Comparison of ENCODE assay signal across 22 cellular contexts in the genomic region with DNA sequence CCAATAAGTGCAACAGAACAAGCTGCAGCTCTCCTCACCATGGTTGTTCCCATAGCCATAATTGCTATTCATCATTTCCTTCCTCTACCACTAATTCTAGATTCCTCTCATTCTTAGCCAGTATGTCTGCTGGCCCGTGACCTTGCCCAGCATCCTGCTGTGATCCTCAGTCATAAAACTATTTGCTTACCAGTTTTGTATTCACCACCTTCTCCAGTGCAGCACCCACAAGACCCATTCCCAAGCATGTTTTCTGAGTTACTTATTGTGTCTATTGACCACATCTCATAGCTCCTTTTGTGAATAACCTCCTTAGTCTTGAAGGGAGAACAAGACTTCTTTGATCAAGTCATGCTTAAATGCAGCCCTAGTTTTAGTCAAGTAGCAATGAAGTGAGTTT.
"Had no signal": no experiment of that assay in that cellular context is flagged by ENCODE, and none has a peak within 500 bp of the region (broad histone marks: within the 10 kb centered on the region; RNA-seq: fewer than 3 reads in every experiment).

No MANE protein-coding gene starts in this region.

- DNase-seq: activated B cell treated with CpG ODN at 0.5 μM for 24 hours; activated CD4-positive, alpha-beta T cell treated with anti-CD3 and anti-CD28 coated beads for 4 hours; activated CD8-positive, alpha-beta T cell treated with anti-CD3 and anti-CD28 coated beads for 36 hours; activated naive CD4-positive, alpha-beta T cell treated with Interleukin-2 at 50 U/mL for 16 hours; activated naive CD8-positive, alpha-beta T cell treated with anti-CD3 and anti-CD28 coated beads, Interleukin-2, amount 10 ng/mL, durations not matched to agents 7 days and 5 days; activated T-cell treated with anti-CD3 and anti-CD28 coated beads, Interleukin-2, amount 50 U/mL, for 1 hour; amygdala; effector CD8-positive, alpha-beta T cell; esophagus squamous epithelium; hypothalamus; kidney; left lung; right lobe of liver; small intestine; stimulated activated CD4-positive, alpha-beta T cell treated with anti-CD3 and anti-CD28 coated beads, Interleukin-4, amount 100 ng/mL, for 1 hour; stimulated activated naive CD8-positive, alpha-beta T cell treated with anti-CD3 and anti-CD28 coated beads, Interleukin-15, amount 100 ng/mL, for 72 hours; transverse colon had no signal

- H3K4me1 Mint-ChIP-seq: activated B cell treated with CpG ODN at 0.5 μM for 24 hours; activated naive CD8-positive, alpha-beta T cell treated with anti-CD3 and anti-CD28 coated beads, Interleukin-2, amount 10 ng/mL, durations not matched to agents 7 days and 5 days; stimulated activated naive CD8-positive, alpha-beta T cell treated with anti-CD3 and anti-CD28 coated beads, Interleukin-15, amount 100 ng/mL, for 72 hours had no signal

- H3K36me3 Mint-ChIP-seq: activated naive CD8-positive, alpha-beta T cell treated with anti-CD3 and anti-CD28 coated beads, Interleukin-2, amount 10 ng/mL, durations not matched to agents 7 days and 5 days had no signal

- H3K36me3 ChIP-seq: breast epithelium, esophagus squamous epithelium, left lung, right lobe of liver, suprapubic skin, transverse colon, vagina had no signal

- H3K27ac ChIP-seq: breast epithelium, esophagus squamous epithelium, left lung, right lobe of liver, suprapubic skin, transverse colon, vagina had no signal

- H3K9me3 ChIP-seq: breast epithelium, esophagus squamous epithelium, left lung, right lobe of liver, suprapubic skin, transverse colon, vagina had no signal

- H3K4me3 ChIP-seq: breast epithelium, esophagus squamous epithelium, left lung, right lobe of liver, suprapubic skin, transverse colon, vagina had no signal

- H3K27me3 ChIP-seq: breast epithelium, esophagus squamous epithelium, left lung, right lobe of liver, suprapubic skin, transverse colon, vagina had no signal

- H3K4me3 Mint-ChIP-seq: activated B cell treated with CpG ODN at 0.5 μM for 24 hours; activated CD8-positive, alpha-beta T cell treated with anti-CD3 and anti-CD28 coated beads for 36 hours; activated naive CD8-positive, alpha-beta T cell treated with anti-CD3 and anti-CD28 coated beads, Interleukin-2, amount 10 ng/mL, durations not matched to agents 7 days and 5 days; dendritic cell treated with granulocyte-macrophage colony-stimulating factor and Interleukin-4, amounts not matched to agents 40 ng/mL and 50 ng/mL, for 4 days; stimulated activated naive CD8-positive, alpha-beta T cell treated with anti-CD3 and anti-CD28 coated beads, Interleukin-15, amount 100 ng/mL, for 72 hours had no signal

- ATAC-seq: activated CD8-positive, alpha-beta T cell treated with anti-CD3 and anti-CD28 coated beads for 36 hours; left lung; right lobe of liver; stimulated activated naive CD8-positive, alpha-beta T cell treated with anti-CD3 and anti-CD28 coated beads, Interleukin-15, amount 100 ng/mL, for 72 hours had no signal

- H3K27ac Mint-ChIP-seq: activated B cell treated with CpG ODN at 0.5 μM for 24 hours; activated CD8-positive, alpha-beta T cell treated with anti-CD3 and anti-CD28 coated beads for 36 hours; activated naive CD8-positive, alpha-beta T cell treated with anti-CD3 and anti-CD28 coated beads, Interleukin-2, amount 10 ng/mL, durations not matched to agents 7 days and 5 days; activated T-helper 2 cell treated with anti-CD3 and anti-CD28 coated beads, Interferon-gamma antibody, Interleukin-2, Interleukin-4, amounts not matched to agents 10 μg/mL and 5 μg/mL and 100 μg/mL, durations not matched to agents 14 hours and 24 hours and 36 hours; dendritic cell treated with granulocyte-macrophage colony-stimulating factor and Interleukin-4, amounts not matched to agents 40 ng/mL and 50 ng/mL, for 4 days had no signal

- H3K27me3 Mint-ChIP-seq: activated B cell treated with CpG ODN at 0.5 μM for 24 hours; activated CD8-positive, alpha-beta T cell treated with anti-CD3 and anti-CD28 coated beads for 36 hours; activated naive CD8-positive, alpha-beta T cell treated with anti-CD3 and anti-CD28 coated beads, Interleukin-2, amount 10 ng/mL, durations not matched to agents 7 days and 5 days; dendritic cell treated with granulocyte-macrophage colony-stimulating factor and Interleukin-4, amounts not matched to agents 40 ng/mL and 50 ng/mL, for 4 days; stimulated activated naive CD8-positive, alpha-beta T cell treated with anti-CD3 and anti-CD28 coated beads, Interleukin-15, amount 100 ng/mL, for 72 hours had no signal

- H3K4me1 ChIP-seq: breast epithelium, esophagus squamous epithelium, left lung, right lobe of liver, suprapubic skin, transverse colon, vagina had no signal
